Comparison of ENCODE assay signal across 13 cellular contexts in the genomic region with DNA sequence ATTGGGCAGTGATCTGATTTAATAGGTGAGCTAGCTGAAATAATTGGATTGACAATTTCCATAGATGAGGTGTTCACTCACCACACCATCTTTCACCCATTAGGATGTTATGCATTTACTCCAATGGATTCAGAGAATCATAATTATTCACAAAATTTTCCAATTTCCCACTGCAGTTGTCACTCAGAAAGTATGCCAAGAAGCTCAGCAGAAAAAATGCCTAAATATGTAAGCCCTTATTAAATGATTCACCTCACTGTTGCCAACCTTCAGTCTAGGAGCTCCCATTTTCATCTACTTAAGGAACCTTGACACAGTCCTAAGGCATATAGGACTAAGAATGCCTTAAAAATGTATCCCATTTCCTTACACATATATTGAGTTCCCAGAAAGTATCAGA.
"Had no signal": no experiment of that assay in that cellular context is flagged by ENCODE, and none has a peak within 500 bp of the region (broad histone marks: within the 10 kb centered on the region; RNA-seq: fewer than 3 reads in every experiment).

No MANE protein-coding gene starts in this region.

- H3K27me3 ChIP-seq: esophagus squamous epithelium, stomach had no signal

- H3K79me2 ChIP-seq: parathyroid adenoma had no signal

- H3K4me3 ChIP-seq: esophagus squamous epithelium, left ventricle myocardium inferior, stomach, thoracic aorta had no signal

- H3K9ac ChIP-seq: parathyroid adenoma had no signal

- H3K4me1 ChIP-seq: parathyroid adenoma, stomach had no signal

- H2AFZ ChIP-seq: parathyroid adenoma had no signal

- H3K27ac ChIP-seq: esophagus squamous epithelium, left ventricle myocardium inferior, parathyroid adenoma, stomach, thoracic aorta had no signal

- H3K9me3 ChIP-seq: esophagus squamous epithelium, left ventricle myocardium inferior, stomach, thoracic aorta had no signal

- DNase-seq: activated CD4-positive, alpha-beta T cell treated with anti-CD3 and anti-CD28 coated beads, Interleukin-2, amount 50 U/mL, for 4 hours; activated effector memory CD4-positive, alpha-beta T cell treated with anti-CD3 and anti-CD28 coated beads, Interleukin-2, amount 50 U/mL, for 16 hours; activated T-cell treated with anti-CD3 and anti-CD28 coated beads, Interleukin-2, amount 50 U/mL, for 24 hours; esophagus squamous epithelium; foreskin melanocyte; head of caudate nucleus; left ventricle myocardium inferior; retina; small intestine; stomach had no signal

- FAIRE-seq: small intestine, urothelium cell line had no signal

- H3K36me3 ChIP-seq: esophagus squamous epithelium, left ventricle myocardium inferior, stomach, thoracic aorta had no signal
